Comparison of ENCODE assay signal across 19 cellular contexts in genomic region chr6:11795403-11795802, GRCh38. TPM values are rescaled to one million over a fixed set of nuclear protein-coding genes. Genes with fewer than 3 reads are reported as not detected.
DNase-seq lines count a peak whose midpoint lies in the region; ATAC-seq and TF ChIP-seq lines count a peak whose summit lies in the region.
"Had no signal": no experiment of that assay in that cellular context is flagged by ENCODE, and none has a peak within 500 bp of the region (broad histone marks: within the 10 kb centered on the region; RNA-seq: fewer than 3 reads in every experiment).

No MANE protein-coding gene starts in this region.

- H3K36me3 Mint-ChIP-seq in activated T-helper 1 cell treated with anti-CD3 and anti-CD28 coated beads, Interleukin-12 subunit alpha, Interleukin-12 subunit beta, Interleukin-2, Interleukin-4 antibody, amounts not matched to agents 30 ng/mL and 10 ng/mL and 1 ng/mL, durations not matched to agents 14 hours and 24 hours and 36 hours (ENCODE audit: low read depth) = peaks cover 4% of the 10 kb centered on the region
- peaks cover 2% of the 10 kb centered on the region for H3K36me3 Mint-ChIP-seq in osteocyte (ENCODE audit: unreplicated experiment)

- no peak overlapping the region for H3K4me3 Mint-ChIP-seq in activated T-helper 1 cell treated with anti-CD3 and anti-CD28 coated beads, Interleukin-12 subunit alpha, Interleukin-12 subunit beta, Interleukin-2, Interleukin-4 antibody, amounts not matched to agents 30 ng/mL and 10 ng/mL and 1 ng/mL, durations not matched to agents 14 hours and 24 hours and 36 hours
- no peak overlapping the region for H3K4me3 Mint-ChIP-seq in osteocyte (ENCODE audit: unreplicated experiment)
- H3K4me3 Mint-ChIP-seq: activated CD4-positive, alpha-beta T cell treated with anti-CD3 and anti-CD28 coated beads for 36 hours; activated CD8-positive, alpha-beta memory T cell treated with anti-CD3 and anti-CD28 coated beads, Interleukin-2, amount 10 ng/mL, durations not matched to agents 7 days and 5 days; activated T-helper 17 cell treated with anti-CD3 and anti-CD28 coated beads, Interleukin-2, amount 50 U/mL, for 72 hours; CD4-positive, alpha-beta memory T cell; HFFc6; stimulated activated naive CD8-positive, alpha-beta T cell treated with anti-CD3 and anti-CD28 coated beads, Interleukin-15, Interleukin-2, amounts not matched to agents 100 ng/mL and 50 ng/mL, for 24 hours had no signal

- no peaks in the 10 kb centered on the region for H3K9me3 ChIP-seq in IMR-90 (ENCODE audit: control insufficient read depth, insufficient read depth, low read length)
- no peaks in the 10 kb centered on the region for H3K9me3 ChIP-seq in esophagus squamous epithelium
- H3K9me3 ChIP-seq in muscle layer of duodenum (ENCODE audit: control insufficient read depth in 1 of 2, low read length in 2 of 2) = peaks cover 0 to 2% of the 10 kb centered on the region in 2 donors
- H3K9me3 ChIP-seq in transverse colon = no peaks in the 10 kb centered on the region
- H3K9me3 ChIP-seq: ovary had no signal

- no peak overlapping the region for H2AK9ac ChIP-seq in IMR-90 (replicated peaks; ENCODE audit: low read depth, low read length, poor library complexity)

- TF ChIP-seq CTCF in IMR-90 (conservative IDR thresholded peaks at IDR 0.05; ENCODE audit: low read depth, low read length) (no peak), esophagus squamous epithelium (IDR thresholded peaks at IDR 0.05) (no peak), transverse colon (IDR thresholded peaks at IDR 0.05) (no peak), osteocyte (IDR thresholded peaks at IDR 0.05) (no peak)

- no peak for TF ChIP-seq RAD21 in IMR-90 (IDR thresholded peaks at IDR 0.05; ENCODE audit: low read length)

- peaks cover 8% of the 10 kb centered on the region for H3K9me3 Mint-ChIP-seq in activated T-helper 1 cell treated with anti-CD3 and anti-CD28 coated beads, Interleukin-12 subunit alpha, Interleukin-12 subunit beta, Interleukin-2, Interleukin-4 antibody, amounts not matched to agents 30 ng/mL and 10 ng/mL and 1 ng/mL, durations not matched to agents 14 hours and 24 hours and 36 hours
- H3K9me3 Mint-ChIP-seq in osteocyte (ENCODE audit: unreplicated experiment) = peaks cover 9% of the 10 kb centered on the region

- TF ChIP-seq EP300 in transverse colon (IDR thresholded peaks at IDR 0.05; ENCODE audit: low read depth) = no peak

- no peak overlapping the region for H3K4me3 ChIP-seq in IMR-90 (ENCODE audit: insufficient read depth, low read depth, low read length)
- no peak overlapping the region for H3K4me3 ChIP-seq in esophagus squamous epithelium
- H3K4me3 ChIP-seq in muscle layer of duodenum (ENCODE audit: low read depth in 1 of 2, low read length in 2 of 2) = no peak overlapping the region
- H3K4me3 ChIP-seq in transverse colon = no peak overlapping the region
- H3K4me3 ChIP-seq: ovary had no signal

- TF ChIP-seq POLR2A in IMR-90 (IDR thresholded peaks at IDR 0.05; ENCODE audit: low read depth, low read length) (no peak), esophagus squamous epithelium (IDR thresholded peaks at IDR 0.05) (no peak), transverse colon (IDR thresholded peaks at IDR 0.05) (no peak)

- H3K27me3 ChIP-seq in IMR-90 (ENCODE audit: control insufficient read depth, insufficient read depth, low read length) (no peaks in the 10 kb centered on the region), esophagus squamous epithelium (no peaks in the 10 kb centered on the region), muscle layer of duodenum (ENCODE audit: low read depth, low read length) (no peaks in the 10 kb centered on the region), transverse colon (no peaks in the 10 kb centered on the region)
- H3K27me3 ChIP-seq: ovary had no signal

- H4K8ac ChIP-seq in IMR-90 (ENCODE audit: low read depth in 2 of 2, low read length in 2 of 2) = peak overlapping the region in 1 of 2 experiments; percentile 10; a peak in 3 of 4 replicates

- no peak overlapping the region for H4K5ac ChIP-seq in IMR-90 (ENCODE audit: low read depth, low read length)

- CTCF ChIA-PET in IMR-90 (lab: Yijun Ruan, JAX) = interaction anchor here (0.6 to 0.7 kb wide), 2 partner anchors 20 to 102 kb away, joined by 3 to 4 read pairs; no protein-coding TSS in a partner anchor

- no peaks in the 10 kb centered on the region for H3K79me1 ChIP-seq in IMR-90 (ENCODE audit: low read depth in 1 of 2, low read length in 2 of 2)

- H2AFZ ChIP-seq in IMR-90 (replicated peaks; ENCODE audit: low read length, poor library complexity) = no peak overlapping the region

- H3K4me1 Mint-ChIP-seq in activated T-helper 1 cell treated with anti-CD3 and anti-CD28 coated beads, Interleukin-12 subunit alpha, Interleukin-12 subunit beta, Interleukin-2, Interleukin-4 antibody, amounts not matched to agents 30 ng/mL and 10 ng/mL and 1 ng/mL, durations not matched to agents 14 hours and 24 hours and 36 hours (ENCODE audit: low read depth) = peaks cover 6% of the 10 kb centered on the region
- H3K4me1 Mint-ChIP-seq in osteocyte (ENCODE audit: unreplicated experiment) = peaks cover 14% of the 10 kb centered on the region
- H3K4me1 Mint-ChIP-seq: activated CD8-positive, alpha-beta memory T cell treated with anti-CD3 and anti-CD28 coated beads, Interleukin-2, amount 10 ng/mL, durations not matched to agents 7 days and 5 days; CD4-positive, alpha-beta memory T cell had no signal

- H3K56ac ChIP-seq in IMR-90 (ENCODE audit: extremely low read depth, insufficient read depth, low read length) = no peak overlapping the region

- no peak overlapping the region for H3K4me2 ChIP-seq in IMR-90 (ENCODE audit: low read depth, low read length)

- H3K9me1 ChIP-seq in IMR-90 (ENCODE audit: insufficient read depth, low read length) = no peaks in the 10 kb centered on the region

- H2AK5ac ChIP-seq in IMR-90 (ENCODE audit: low read depth, low read length) = no peak overlapping the region

- H3K23ac ChIP-seq in IMR-90 (ENCODE audit: low read depth, low read length) = no peak overlapping the region

- POLR2A ChIA-PET in IMR-90 (lab: Charles Lee; ENCODE audit: unreplicated experiment) = interaction anchor here (0.7 kb wide), 1 partner anchor 381 kb away, joined by 9 read pairs; no protein-coding TSS in a partner anchor

- dilution Hi-C loops in IMR-90 (cut with HindIII; ENCODE audit: low sequenced_read_pairs, unreplicated experiment) = no loop called here

- peak overlapping the region; percentile 37; the same call in 1 of the 2 replicates for H2BK20ac ChIP-seq in IMR-90 (ENCODE audit: low read depth, low read length)

- peaks cover 3% of the 10 kb centered on the region for H3K27me3 Mint-ChIP-seq in activated T-helper 1 cell treated with anti-CD3 and anti-CD28 coated beads, Interleukin-12 subunit alpha, Interleukin-12 subunit beta, Interleukin-2, Interleukin-4 antibody, amounts not matched to agents 30 ng/mL and 10 ng/mL and 1 ng/mL, durations not matched to agents 14 hours and 24 hours and 36 hours (ENCODE audit: insufficient read depth)
- no peaks in the 10 kb centered on the region for H3K27me3 Mint-ChIP-seq in osteocyte (ENCODE audit: unreplicated experiment)
- H3K27me3 Mint-ChIP-seq: activated CD4-positive, alpha-beta T cell treated with anti-CD3 and anti-CD28 coated beads for 36 hours; activated T-helper 17 cell treated with anti-CD3 and anti-CD28 coated beads, Interleukin-2, amount 50 U/mL, for 72 hours; stimulated activated naive CD8-positive, alpha-beta T cell treated with anti-CD3 and anti-CD28 coated beads, Interleukin-15, Interleukin-2, amounts not matched to agents 100 ng/mL and 50 ng/mL, for 24 hours had no signal

- in situ Hi-C loops in IMR-90 (cut with MboI; ENCODE audit: low sequenced_read_pairs) = no loop called here
- in situ Hi-C loops in transverse colon (cut with MboI; ENCODE audit: low pct_ligation_motif_present in 1 of 4, low pct_unique_long_range_greater_than_20kb in 1 of 4, low sequenced_read_pairs in 3 of 4) = no loop called here

- no CpG with 5 or more reads among the region's 4 CpGs for WGBS in IMR-90 (ENCODE audit: extremely low coverage in 2 of 2, insufficient read length in 1 of 2), 2 experiments
- WGBS in esophagus squamous epithelium, 2 donors = 88 to 89% methylated on average over 4 of the region's 4 CpGs
- 63 to 72% methylated on average over 4 of the region's 4 CpGs for WGBS in transverse colon (ENCODE audit: low coverage in 1 of 2), 2 donors

- no peak overlapping the region for H3K18ac ChIP-seq in IMR-90 (ENCODE audit: low read depth, low read length)

- no peak for DNase-seq in IMR-90
- no peak for DNase-seq in esophagus squamous epithelium (lab: John Stamatoyannopoulos, UW)
- DNase-seq in transverse colon = no peak
- DNase-seq in activated T-helper 1 cell treated with anti-CD3 and anti-CD28 coated beads, Interleukin-12 subunit alpha, Interleukin-12 subunit beta, Interleukin-2, Interleukin-4 antibody, amounts not matched to agents 30 ng/mL and 10 ng/mL and 1 ng/mL, durations not matched to agents 14 hours and 24 hours and 36 hours (ENCODE audit: low spot score) = no peak
- no peak for DNase-seq in osteocyte (ENCODE audit: extremely low spot score, unreplicated experiment)
- DNase-seq in NCI-H1417 (lab: John Stamatoyannopoulos, UW) = no peak
- no peak for DNase-seq in activated CD4-positive, CD25-positive, alpha-beta regulatory T cell treated with anti-CD3 and anti-CD28 coated beads, Interleukin-2, amount 50 U/mL, for 72 hours
- DNase-seq: activated CD4-positive, alpha-beta T cell treated with anti-CD3 and anti-CD28 coated beads for 36 hours; activated CD8-positive, alpha-beta memory T cell treated with anti-CD3 and anti-CD28 coated beads, Interleukin-2, amount 10 ng/mL, durations not matched to agents 7 days and 5 days; CD4-positive, alpha-beta memory T cell; dermis blood vessel endothelial cell; DND-41; HFFc6; NCI-H1092 treated with DMSO at 0.1 percent for 48 hours; NCI-H524 had no signal

- no peaks in the 10 kb centered on the region for H4K20me1 ChIP-seq in IMR-90 (ENCODE audit: insufficient read depth, low read length)

- H3K4ac ChIP-seq in IMR-90 (ENCODE audit: low read depth, low read length) = no peak overlapping the region

- no peak overlapping the region for H4K91ac ChIP-seq in IMR-90 (ENCODE audit: insufficient read depth, low read depth, low read length)

- H2BK120ac ChIP-seq in IMR-90 (ENCODE audit: low read depth, low read length) = no peak overlapping the region

- H2BK15ac ChIP-seq in IMR-90 (ENCODE audit: low read depth, low read length) = no peak overlapping the region

- H2BK5ac ChIP-seq in IMR-90 (ENCODE audit: low read depth, low read length, poor library complexity, severe bottlenecking) = no peak overlapping the region

- intact Hi-C loops in IMR-90 (cut with micrococcal nuclease) = no loop called here
- intact Hi-C loops in esophagus squamous epithelium (cut with DNase I) = no loop called here
- intact Hi-C loops in transverse colon (cut with DNase I; ENCODE audit: low total_unique reads) = no loop called here
- intact Hi-C loops in activated T-helper 1 cell treated with anti-CD3 and anti-CD28 coated beads, Interleukin-12 subunit alpha, Interleukin-12 subunit beta, Interleukin-2, Interleukin-4 antibody, amounts not matched to agents 30 ng/mL and 10 ng/mL and 1 ng/mL, durations not matched to agents 14 hours and 24 hours and 36 hours (cut with micrococcal nuclease) = no loop called here

- H3K36me3 ChIP-seq in IMR-90 (ENCODE audit: control insufficient read depth, insufficient read depth, low read length) (no peaks in the 10 kb centered on the region), esophagus squamous epithelium (no peaks in the 10 kb centered on the region), muscle layer of duodenum (ENCODE audit: control insufficient read depth in 1 of 2, insufficient read depth in 2 of 2, low read length in 2 of 2) (no peaks in the 10 kb centered on the region), transverse colon (no peaks in the 10 kb centered on the region)
- H3K36me3 ChIP-seq: ovary had no signal

- BruUV-seq in IMR-90 (replicated peaks; lab: Mats Ljungman, UMichigan) = no TSS peak

- H3K9ac ChIP-seq in IMR-90 (ENCODE audit: low read depth, low read length) = no peak overlapping the region

- ATAC-seq in IMR-90 (ENCODE audit: low read depth) = no peak
- ATAC-seq: activated CD4-positive, alpha-beta T cell treated with anti-CD3 and anti-CD28 coated beads for 36 hours; activated CD8-positive, alpha-beta memory T cell treated with anti-CD3 and anti-CD28 coated beads, Interleukin-2, amount 10 ng/mL, durations not matched to agents 7 days and 5 days; activated T-helper 17 cell treated with anti-CD3 and anti-CD28 coated beads, Interleukin-2, amount 50 U/mL, for 72 hours had no signal

- H3K27ac ChIP-seq in IMR-90 (ENCODE audit: insufficient read depth, low read length) (no peak overlapping the region), esophagus squamous epithelium (peak overlapping the region in 3 of 4 donors; percentile 17 to 52 (median 45)), muscle layer of duodenum (ENCODE audit: low read length) (peak overlapping the region; percentile 24), transverse colon (peak overlapping the region; percentile 48 to 59 (median 50))

- H3K14ac ChIP-seq in IMR-90 (replicated peaks; ENCODE audit: low read depth, low read length) = 0 out of 2 replicates have a peak overlapping the region, but pooled peaks have one; percentile 21

- H3K27ac Mint-ChIP-seq in activated T-helper 1 cell treated with anti-CD3 and anti-CD28 coated beads, Interleukin-12 subunit alpha, Interleukin-12 subunit beta, Interleukin-2, Interleukin-4 antibody, amounts not matched to agents 30 ng/mL and 10 ng/mL and 1 ng/mL, durations not matched to agents 14 hours and 24 hours and 36 hours = no peak overlapping the region
- no peak overlapping the region for H3K27ac Mint-ChIP-seq in osteocyte (ENCODE audit: unreplicated experiment)
- H3K27ac Mint-ChIP-seq: activated CD4-positive, alpha-beta T cell treated with anti-CD3 and anti-CD28 coated beads for 36 hours; activated CD8-positive, alpha-beta memory T cell treated with anti-CD3 and anti-CD28 coated beads, Interleukin-2, amount 10 ng/mL, durations not matched to agents 7 days and 5 days; activated T-helper 17 cell treated with anti-CD3 and anti-CD28 coated beads, Interleukin-2, amount 50 U/mL, for 72 hours; CD4-positive, alpha-beta memory T cell; HFFc6; stimulated activated naive CD8-positive, alpha-beta T cell treated with anti-CD3 and anti-CD28 coated beads, Interleukin-15, Interleukin-2, amounts not matched to agents 100 ng/mL and 50 ng/mL, for 24 hours had no signal

- H3K4me1 ChIP-seq in IMR-90 (ENCODE audit: control insufficient read depth, insufficient read depth, low read length) (peaks cover 5% of the 10 kb centered on the region), esophagus squamous epithelium (peaks cover 0 to 20% (median 5%) of the 10 kb centered on the region in 3 donors), muscle layer of duodenum (ENCODE audit: control insufficient read depth in 1 of 2, insufficient read depth in 2 of 2, low read length in 2 of 2) (no peaks in the 10 kb centered on the region), transverse colon (peaks cover 0 to 18% (median 2%) of the 10 kb centered on the region in 4 donors)

RNA-seq across cellular contexts. Expression of gene ADTRP, which starts 16.8 kb away (rescaled TPM):
- total RNA-seq in IMR-90 (2012; rRNA removed) (0.72 and 0.83 TPM in 2 replicates), esophagus squamous epithelium (1 to 10 TPM in 2 of 4 donors, under 1 TPM in 2; 0.76 to 2.5 (median 1.6) TPM), transverse colon (100 to 1,000 TPM; 119 to 199 (median 181) TPM), osteocyte (not detected in 2 replicates)
- polyA plus RNA-seq in IMR-90 (2012; rRNA removed) = 0.14 and 0.50 TPM in 2 replicates
- polyA plus RNA-seq in IMR-90 (2012; cell fraction: cytosol; rRNA removed) = 0.11 and 0.35 TPM in 2 replicates
- polyA plus RNA-seq in IMR-90 (2012; cell fraction: nucleus; rRNA removed; ENCODE audit: low replicate concordance) = 0.32 and 0.88 TPM in 2 replicates
- total RNA-seq in activated T-helper 1 cell treated with anti-CD3 and anti-CD28 coated beads, Interleukin-12 subunit alpha, Interleukin-12 subunit beta, Interleukin-2, Interleukin-4 antibody, amounts not matched to agents 30 ng/mL and 10 ng/mL and 1 ng/mL, durations not matched to agents 14 hours and 24 hours and 36 hours = 10.6 and 13.4 TPM in 2 replicates
